ENCODE assay signal across 11 cellular contexts in the genomic region with DNA sequence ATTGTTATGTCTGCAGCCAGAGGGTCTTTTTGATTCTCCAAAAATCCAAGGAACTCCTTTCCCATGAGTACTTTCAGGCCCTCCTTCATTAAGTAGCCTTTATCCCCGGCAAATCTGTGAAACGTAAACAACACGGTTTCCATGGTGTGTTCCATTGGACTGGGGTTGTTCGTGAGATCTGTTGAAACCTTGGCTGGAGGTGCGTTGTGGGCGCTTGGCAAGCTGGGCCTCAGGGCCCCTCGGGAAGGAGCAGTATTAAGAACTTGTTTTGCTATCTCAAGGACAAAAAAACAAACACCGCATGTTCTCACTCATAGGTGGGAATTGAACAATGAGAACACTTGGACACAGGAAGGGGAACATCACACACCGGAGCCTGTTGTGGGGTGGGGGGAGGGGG. TPM values are rescaled to one million over a fixed set of nuclear protein-coding genes. Genes with fewer than 3 reads are reported as not detected.
DNase-seq lines count a peak whose midpoint lies in the region; TF ChIP-seq lines count a peak whose summit lies in the region.
"Not testable (repeated sequence)": the region's sequence is repeated elsewhere in the genome, so short reads cannot be mapped to it uniquely, and the experiment has no call there.
"Had no signal": no experiment of that assay in that cellular context is flagged by ENCODE, and none has a peak within 500 bp of the region (broad histone marks: within the 10 kb centered on the region; RNA-seq: fewer than 3 reads in every experiment).

No MANE protein-coding gene starts in this region.

- intact Hi-C loops in mammary epithelial cell (cut with micrococcal nuclease) = not testable (repeated sequence)

- TF ChIP-seq CTCF in mammary epithelial cell (conservative IDR thresholded peaks at IDR 0.05 in 1 of 2, IDR thresholded peaks at IDR 0.05 in 1 of 2; ENCODE audit: extremely low read depth in 1 of 2, insufficient read depth in 1 of 2, low read depth in 1 of 2, low read length in 2 of 2); endothelial cell (IDR thresholded peaks at IDR 0.05; ENCODE audit: unreplicated experiment); mesothelial cell of epicardium (IDR thresholded peaks at IDR 0.05; ENCODE audit: unreplicated experiment): not testable (repeated sequence)

- H4K20me1 ChIP-seq in mammary epithelial cell (ENCODE audit: insufficient read depth, low read length) = not testable (repeated sequence)

- peak overlapping the region; percentile 59 for H2AFZ ChIP-seq in mammary epithelial cell (ENCODE audit: low read depth, low read length)

- H3K27me3 ChIP-seq in mammary epithelial cell (ENCODE audit: insufficient read depth, low read length) = not testable (repeated sequence)

- peak overlapping the region; percentile 73 for H3K4me3 Mint-ChIP-seq in endothelial cell (ENCODE audit: unreplicated experiment)
- H3K4me3 Mint-ChIP-seq in mesothelial cell of epicardium = not testable (repeated sequence)

- peaks cover 18% of the 10 kb centered on the region for H3K27me3 Mint-ChIP-seq in endothelial cell (ENCODE audit: unreplicated experiment)
- H3K27me3 Mint-ChIP-seq in mesothelial cell of epicardium (ENCODE audit: low read depth) = not testable (repeated sequence)

- not testable (repeated sequence) for H3K36me3 ChIP-seq in mammary epithelial cell (ENCODE audit: insufficient read depth, low read length)

- CTCF ChIA-PET in mammary epithelial cell (lab: Charles Lee; ENCODE audit: low non-redundant PET) = not testable (repeated sequence)

- not testable (repeated sequence) for H3K79me2 ChIP-seq in mammary epithelial cell (ENCODE audit: insufficient read depth, low read length)

- H3K4me1 ChIP-seq in mammary epithelial cell (ENCODE audit: insufficient read depth, low read length) = peaks cover 27% of the 10 kb centered on the region

- not testable (repeated sequence) for H3K36me3 Mint-ChIP-seq in endothelial cell (ENCODE audit: low read depth, unreplicated experiment); mesothelial cell of epicardium

- H3K9me3 ChIP-seq in mammary epithelial cell (replicated peaks; ENCODE audit: insufficient read depth, low read length) = not testable (repeated sequence)

- in situ Hi-C loops in mammary epithelial cell (cut with MboI; ENCODE audit: low sequenced_read_pairs in 2 of 2) = not testable (repeated sequence)

- dilution Hi-C loops in mammary epithelial cell (cut with HindIII; ENCODE audit: low sequenced_read_pairs) = not testable (repeated sequence)

- WGBS in mammary epithelial cell (ENCODE audit: low coverage, missing lambda C conversion rate) = 25% methylated on average over 8 of the region's 9 CpGs

- not testable (repeated sequence) for H3K4me2 ChIP-seq in mammary epithelial cell (ENCODE audit: insufficient read depth, low read depth, low read length)

- not testable (repeated sequence) for BruUV-seq in mammary epithelial cell (replicated peaks; lab: Mats Ljungman, UMichigan)

- not testable (repeated sequence) for H3K9me3 Mint-ChIP-seq in endothelial cell (ENCODE audit: unreplicated experiment); mesothelial cell of epicardium

- H3K4me1 Mint-ChIP-seq in endothelial cell (ENCODE audit: unreplicated experiment) (peaks cover 19% of the 10 kb centered on the region), mesothelial cell of epicardium (peaks cover 27% of the 10 kb centered on the region)

- H3K27ac ChIP-seq in mammary epithelial cell (ENCODE audit: insufficient read depth, low read depth, low read length) = not testable (repeated sequence)

- peak; percentile 56 for DNase-seq in DMS79 treated with DMSO at 0.1 percent for 48 hours (lab: John Stamatoyannopoulos, UW)
- DNase-seq in NCI-H345 (lab: John Stamatoyannopoulos, UW) = peak; percentile 8
- DNase-seq in astrocyte of the hippocampus (ENCODE audit: low read depth, low spot score) = peak; percentile 66
- DNase-seq in mammary epithelial cell; endothelial cell (ENCODE audit: low spot score); mesothelial cell of epicardium (ENCODE audit: low spot score in 2 of 2, unreplicated experiment in 2 of 2): not testable (repeated sequence)
- peak; percentile 27 for DNase-seq in renal cortical epithelial cell (ENCODE audit: low read depth)

- not testable (repeated sequence) for H3K4me3 ChIP-seq in mammary epithelial cell (replicated peaks in 1 of 3; ENCODE audit: insufficient read depth in 1 of 3, low read depth in 2 of 3, low read length in 3 of 3)

- peak overlapping the region; percentile 87 for H3K27ac Mint-ChIP-seq in endothelial cell (ENCODE audit: unreplicated experiment)
- H3K27ac Mint-ChIP-seq in mesothelial cell of epicardium = peak overlapping the region; percentile 79

- not testable (repeated sequence) for H3K9ac ChIP-seq in mammary epithelial cell (ENCODE audit: insufficient read depth, low read length)

RNA-seq across cellular contexts. Expression of gene ANKRD40CL, which starts 30.2 kb away (rescaled TPM):
- not detected for total RNA-seq in mammary epithelial cell
- polyA plus RNA-seq in mammary epithelial cell = not detected
- not detected for polyA minus RNA-seq in mammary epithelial cell
- not detected for total RNA-seq in endothelial cell (ENCODE audit: unreplicated experiment)
- not detected in 3 replicates for total RNA-seq in mesothelial cell of epicardium
- not detected in 2 replicates for total RNA-seq in renal cortical epithelial cell
- total RNA-seq: CD8-positive, alpha-beta memory T cell; H4 had no signal
- polyA plus RNA-seq: CD14-positive monocyte; CD8-positive, alpha-beta memory T cell; IgD-negative memory B cell had no signal

RNA-seq across cellular contexts. Expression of gene WFIKKN2, which starts 37.9 kb away (rescaled TPM):
- total RNA-seq in mammary epithelial cell = not detected
- not detected for polyA plus RNA-seq in mammary epithelial cell
- polyA minus RNA-seq in mammary epithelial cell = not detected
- total RNA-seq in endothelial cell (ENCODE audit: unreplicated experiment) = not detected
- 0.42 to 0.68 TPM (median 0.60 TPM) in 3 replicates for total RNA-seq in mesothelial cell of epicardium
- not detected in 2 replicates for total RNA-seq in renal cortical epithelial cell
- total RNA-seq: CD8-positive, alpha-beta memory T cell; H4 had no signal
- polyA plus RNA-seq: CD14-positive monocyte; CD8-positive, alpha-beta memory T cell; IgD-negative memory B cell had no signal
